In the genomic region with DNA sequence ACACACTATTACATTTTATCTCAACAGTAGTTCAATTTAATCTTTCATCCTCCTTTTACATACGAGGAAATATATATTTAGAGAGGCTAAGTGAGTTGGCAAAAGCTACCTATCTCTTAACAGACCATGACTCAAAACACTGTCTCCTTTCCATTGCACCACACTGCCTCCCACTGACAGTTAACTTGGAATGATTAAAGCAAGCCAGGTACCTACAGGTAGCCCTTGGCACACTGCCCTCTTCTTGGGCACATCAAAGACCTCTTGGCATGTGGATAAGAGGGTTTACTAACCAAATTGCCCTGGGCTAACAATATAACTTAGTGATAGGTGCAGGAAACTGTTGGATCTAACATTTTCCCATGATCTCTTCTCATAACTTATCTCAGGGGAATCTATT, we compare ENCODE assay signal across 8 cellular contexts. TPM values are rescaled to one million over a fixed set of nuclear protein-coding genes. Genes with fewer than 3 reads are reported as not detected.
A peak's percentile ranks its signal among the peaks of the same experiment; 100 is the strongest.
DNase-seq lines count a peak whose midpoint lies in the region; ATAC-seq lines count a peak whose summit lies in the region.

No MANE protein-coding gene starts in this region.

- H3K9me3 Mint-ChIP-seq in activated naive CD4-positive, alpha-beta T cell treated with anti-CD3 and anti-CD28 coated beads, Interleukin-2, amount 50 U/mL, for 24 hours: no peaks in the 10 kb centered on the region

- H3K4me3 Mint-ChIP-seq in activated naive CD4-positive, alpha-beta T cell treated with anti-CD3 and anti-CD28 coated beads, Interleukin-2, amount 50 U/mL, for 24 hours: peak overlapping the region; percentile 83

- no peak overlapping the region for H3K27ac ChIP-seq in muscle layer of duodenum (ENCODE audit: low read length)

- H3K9me3 ChIP-seq in muscle layer of duodenum (ENCODE audit: control insufficient read depth in 1 of 2, low read length in 2 of 2): no peaks in the 10 kb centered on the region

- no peaks in the 10 kb centered on the region for H3K27me3 ChIP-seq in muscle layer of duodenum (ENCODE audit: low read depth, low read length)

- peaks cover 15 to 54% of the 10 kb centered on the region in 2 donors for H3K4me1 ChIP-seq in muscle layer of duodenum (ENCODE audit: control insufficient read depth in 1 of 2, insufficient read depth in 2 of 2, low read length in 2 of 2)

- H3K36me3 Mint-ChIP-seq in activated naive CD4-positive, alpha-beta T cell treated with anti-CD3 and anti-CD28 coated beads, Interleukin-2, amount 50 U/mL, for 24 hours: no peaks in the 10 kb centered on the region

- DNase-seq in DMS79 treated with DMSO at 0.1 percent for 48 hours (lab: John Stamatoyannopoulos, UW) (peak; percentile 40), HT-29 (ENCODE audit: low spot score) (peak; percentile 67), middle frontal gyrus (ENCODE audit: extremely low spot score, low spot score) (no peak), SK-N-DZ (ENCODE audit: low spot score) (no peak), amniotic stem cell (lab: John Stamatoyannopoulos, UW) (no peak)

- peak overlapping the region; percentile 86 to 96 for H3K4me3 ChIP-seq in muscle layer of duodenum (ENCODE audit: low read depth in 1 of 2, low read length in 2 of 2)

- peaks cover 65% of the 10 kb centered on the region for H3K4me1 Mint-ChIP-seq in activated naive CD4-positive, alpha-beta T cell treated with anti-CD3 and anti-CD28 coated beads, Interleukin-2, amount 50 U/mL, for 24 hours

- no peaks in the 10 kb centered on the region for H3K27me3 Mint-ChIP-seq in activated naive CD4-positive, alpha-beta T cell treated with anti-CD3 and anti-CD28 coated beads, Interleukin-2, amount 50 U/mL, for 24 hours

- H3K36me3 ChIP-seq in muscle layer of duodenum (ENCODE audit: control insufficient read depth in 1 of 2, insufficient read depth in 2 of 2, low read length in 2 of 2): no peaks in the 10 kb centered on the region

- no peak for ATAC-seq in GM19397 (IDR thresholded peaks at IDR 0.05; ENCODE audit: unreplicated experiment)

- peak overlapping the region; percentile 81 for H3K27ac Mint-ChIP-seq in activated naive CD4-positive, alpha-beta T cell treated with anti-CD3 and anti-CD28 coated beads, Interleukin-2, amount 50 U/mL, for 24 hours

RNA-seq across cellular contexts. Expression of gene ABHD13, which starts 1.9 kb away (rescaled TPM):
- 3.6 and 5.1 TPM in 2 replicates for total RNA-seq in HT-29 (2014; rRNA removed; shearing (Covaris generic))
- polyA plus RNA-seq in SK-N-DZ (2014; cell fraction: cytosol; rRNA removed): 8.6 and 9.8 TPM in 2 replicates
- polyA plus RNA-seq in SK-N-DZ (2014; cell fraction: nucleus; rRNA removed): 7.4 and 7.6 TPM in 2 replicates

RNA-seq across cellular contexts. Expression of gene LIG4, which starts 4.7 kb away (rescaled TPM):
- total RNA-seq in HT-29 (2014; rRNA removed; shearing (Covaris generic)): 3.7 and 4.3 TPM in 2 replicates
- 9.1 and 10.5 TPM in 2 replicates for polyA plus RNA-seq in SK-N-DZ (2014; cell fraction: cytosol; rRNA removed)
- 11.5 and 13.9 TPM in 2 replicates for polyA plus RNA-seq in SK-N-DZ (2014; cell fraction: nucleus; rRNA removed)

RNA-seq across cellular contexts. Expression of gene TNFSF13B, which starts 49.5 kb away (rescaled TPM):
- total RNA-seq in HT-29 (2014; rRNA removed; shearing (Covaris generic)): 0.08 and 0.15 TPM in 2 replicates
- polyA plus RNA-seq in SK-N-DZ (2014; cell fraction: cytosol; rRNA removed): not detected in 2 replicates
- polyA plus RNA-seq in SK-N-DZ (2014; cell fraction: nucleus; rRNA removed): 0.11 TPM in 1 of 2 replicates, not detected in the other

Comparison
In these comparisons a context has a peak if more than half of its experiments do, and no peak if none do; other contexts are left out.
1. DNase-seq: peak in DMS79 treated with DMSO at 0.1 percent for 48 hours (single experiment) and HT-29 (single experiment); none in middle frontal gyrus (single experiment), SK-N-DZ (single experiment) and amniotic stem cell (single experiment).